In the genomic region with DNA sequence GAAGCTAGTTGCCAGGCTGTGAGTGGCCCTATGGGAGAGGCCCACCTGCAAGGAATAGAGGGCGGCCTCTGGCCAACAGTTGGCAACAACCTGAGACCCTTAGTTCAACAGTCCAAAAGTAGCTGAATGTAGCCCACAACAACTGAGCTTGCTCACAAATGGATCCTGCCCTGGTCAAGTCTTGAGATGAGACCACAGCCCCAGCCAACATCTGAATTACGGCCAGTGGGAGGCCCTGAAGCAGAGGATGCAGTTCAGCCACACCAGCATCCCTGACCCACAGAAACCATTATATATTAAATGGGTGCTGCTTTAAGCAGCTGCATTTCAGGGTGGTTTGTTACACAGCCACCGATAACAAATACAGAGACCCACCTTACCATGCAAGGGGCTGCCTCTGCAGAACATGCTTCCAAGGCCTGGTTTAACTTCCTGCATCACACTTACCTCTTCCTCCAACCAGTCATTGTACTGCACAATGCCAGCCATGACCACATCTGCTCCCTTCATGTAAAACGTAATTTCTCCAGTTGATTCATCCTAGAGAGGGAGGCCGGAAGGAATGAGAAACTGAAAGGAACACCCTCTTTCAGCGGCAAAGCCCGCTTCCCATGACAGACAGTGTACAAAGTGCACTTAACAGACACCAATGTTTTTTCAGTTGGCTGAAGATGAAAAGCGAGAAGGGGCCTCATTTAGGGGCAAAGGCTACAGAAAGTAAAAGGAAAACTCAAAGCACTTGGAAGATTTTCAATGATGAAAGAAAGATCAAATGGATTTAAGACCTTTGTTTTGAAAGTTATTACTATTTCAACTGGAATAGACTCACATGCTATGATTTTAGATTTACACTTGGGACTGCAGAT, we compare ENCODE assay signal across 1 cellular context.
TF ChIP-seq lines count a peak whose summit lies in the region.

No MANE protein-coding gene starts in this region.

TF ChIP-seq in HepG2, 621 proteins besides CTCF, POLR2A, EP300 and RAD21 (continued from another document and continues in another):
- TF ChIP-seq, protein P1, sequence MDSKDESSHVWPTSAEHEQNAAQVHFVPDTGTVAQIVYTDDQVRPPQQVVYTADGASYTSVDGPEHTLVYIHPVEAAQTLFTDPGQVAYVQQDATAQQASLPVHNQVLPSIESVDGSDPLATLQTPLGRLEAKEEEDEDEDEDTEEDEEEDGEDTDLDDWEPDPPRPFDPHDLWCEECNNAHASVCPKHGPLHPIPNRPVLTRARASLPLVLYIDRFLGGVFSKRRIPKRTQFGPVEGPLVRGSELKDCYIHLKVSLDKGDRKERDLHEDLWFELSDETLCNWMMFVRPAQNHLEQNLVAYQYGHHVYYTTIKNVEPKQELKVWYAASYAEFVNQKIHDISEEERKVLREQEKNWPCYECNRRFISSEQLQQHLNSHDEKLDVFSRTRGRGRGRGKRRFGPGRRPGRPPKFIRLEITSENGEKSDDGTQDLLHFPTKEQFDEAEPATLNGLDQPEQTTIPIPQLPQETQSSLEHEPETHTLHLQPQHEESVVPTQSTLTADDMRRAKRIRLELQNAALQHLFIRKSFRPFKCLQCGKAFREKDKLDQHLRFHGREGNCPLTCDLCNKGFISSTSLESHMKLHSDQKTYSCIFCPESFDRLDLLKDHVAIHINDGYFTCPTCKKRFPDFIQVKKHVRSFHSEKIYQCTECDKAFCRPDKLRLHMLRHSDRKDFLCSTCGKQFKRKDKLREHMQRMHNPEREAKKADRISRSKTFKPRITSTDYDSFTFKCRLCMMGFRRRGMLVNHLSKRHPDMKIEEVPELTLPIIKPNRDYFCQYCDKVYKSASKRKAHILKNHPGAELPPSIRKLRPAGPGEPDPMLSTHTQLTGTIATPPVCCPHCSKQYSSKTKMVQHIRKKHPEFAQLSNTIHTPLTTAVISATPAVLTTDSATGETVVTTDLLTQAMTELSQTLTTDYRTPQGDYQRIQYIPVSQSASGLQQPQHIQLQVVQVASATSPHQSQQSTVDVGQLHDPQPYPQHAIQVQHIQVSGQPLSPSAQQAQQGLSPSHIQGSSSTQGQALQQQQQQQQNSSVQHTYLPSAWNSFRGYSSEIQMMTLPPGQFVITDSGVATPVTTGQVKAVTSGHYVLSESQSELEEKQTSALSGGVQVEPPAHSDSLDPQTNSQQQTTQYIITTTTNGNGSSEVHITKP (CRISPR knock-in tag; IDR thresholded peaks at IDR 0.05; ENCODE audit: low read depth), result no peak
- no peak for TF ChIP-seq ZKSCAN5 (CRISPR knock-in tag; IDR thresholded peaks at IDR 0.05)
- no peak for TF ChIP-seq ZNF772 (CRISPR knock-in tag; IDR thresholded peaks at IDR 0.05)
- TF ChIP-seq, protein P2, sequence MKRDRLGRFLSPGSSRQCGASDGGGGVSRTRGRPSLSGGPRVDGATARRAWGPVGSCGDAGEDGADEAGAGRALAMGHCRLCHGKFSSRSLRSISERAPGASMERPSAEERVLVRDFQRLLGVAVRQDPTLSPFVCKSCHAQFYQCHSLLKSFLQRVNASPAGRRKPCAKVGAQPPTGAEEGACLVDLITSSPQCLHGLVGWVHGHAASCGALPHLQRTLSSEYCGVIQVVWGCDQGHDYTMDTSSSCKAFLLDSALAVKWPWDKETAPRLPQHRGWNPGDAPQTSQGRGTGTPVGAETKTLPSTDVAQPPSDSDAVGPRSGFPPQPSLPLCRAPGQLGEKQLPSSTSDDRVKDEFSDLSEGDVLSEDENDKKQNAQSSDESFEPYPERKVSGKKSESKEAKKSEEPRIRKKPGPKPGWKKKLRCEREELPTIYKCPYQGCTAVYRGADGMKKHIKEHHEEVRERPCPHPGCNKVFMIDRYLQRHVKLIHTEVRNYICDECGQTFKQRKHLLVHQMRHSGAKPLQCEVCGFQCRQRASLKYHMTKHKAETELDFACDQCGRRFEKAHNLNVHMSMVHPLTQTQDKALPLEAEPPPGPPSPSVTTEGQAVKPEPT (CRISPR knock-in tag; IDR thresholded peaks at IDR 0.05; ENCODE audit: low read depth), result no peak
- TF ChIP-seq ZBTB1 (CRISPR knock-in tag; IDR thresholded peaks at IDR 0.05; ENCODE audit: borderline replicate concordance), result no peak
- TF ChIP-seq, protein P3, sequence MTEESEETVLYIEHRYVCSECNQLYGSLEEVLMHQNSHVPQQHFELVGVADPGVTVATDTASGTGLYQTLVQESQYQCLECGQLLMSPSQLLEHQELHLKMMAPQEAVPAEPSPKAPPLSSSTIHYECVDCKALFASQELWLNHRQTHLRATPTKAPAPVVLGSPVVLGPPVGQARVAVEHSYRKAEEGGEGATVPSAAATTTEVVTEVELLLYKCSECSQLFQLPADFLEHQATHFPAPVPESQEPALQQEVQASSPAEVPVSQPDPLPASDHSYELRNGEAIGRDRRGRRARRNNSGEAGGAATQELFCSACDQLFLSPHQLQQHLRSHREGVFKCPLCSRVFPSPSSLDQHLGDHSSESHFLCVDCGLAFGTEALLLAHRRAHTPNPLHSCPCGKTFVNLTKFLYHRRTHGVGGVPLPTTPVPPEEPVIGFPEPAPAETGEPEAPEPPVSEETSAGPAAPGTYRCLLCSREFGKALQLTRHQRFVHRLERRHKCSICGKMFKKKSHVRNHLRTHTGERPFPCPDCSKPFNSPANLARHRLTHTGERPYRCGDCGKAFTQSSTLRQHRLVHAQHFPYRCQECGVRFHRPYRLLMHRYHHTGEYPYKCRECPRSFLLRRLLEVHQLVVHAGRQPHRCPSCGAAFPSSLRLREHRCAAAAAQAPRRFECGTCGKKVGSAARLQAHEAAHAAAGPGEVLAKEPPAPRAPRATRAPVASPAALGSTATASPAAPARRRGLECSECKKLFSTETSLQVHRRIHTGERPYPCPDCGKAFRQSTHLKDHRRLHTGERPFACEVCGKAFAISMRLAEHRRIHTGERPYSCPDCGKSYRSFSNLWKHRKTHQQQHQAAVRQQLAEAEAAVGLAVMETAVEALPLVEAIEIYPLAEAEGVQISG (CRISPR knock-in tag; IDR thresholded peaks at IDR 0.05), result no peak; the same call in 1 of the 2 replicates
- TF ChIP-seq, protein P4, sequence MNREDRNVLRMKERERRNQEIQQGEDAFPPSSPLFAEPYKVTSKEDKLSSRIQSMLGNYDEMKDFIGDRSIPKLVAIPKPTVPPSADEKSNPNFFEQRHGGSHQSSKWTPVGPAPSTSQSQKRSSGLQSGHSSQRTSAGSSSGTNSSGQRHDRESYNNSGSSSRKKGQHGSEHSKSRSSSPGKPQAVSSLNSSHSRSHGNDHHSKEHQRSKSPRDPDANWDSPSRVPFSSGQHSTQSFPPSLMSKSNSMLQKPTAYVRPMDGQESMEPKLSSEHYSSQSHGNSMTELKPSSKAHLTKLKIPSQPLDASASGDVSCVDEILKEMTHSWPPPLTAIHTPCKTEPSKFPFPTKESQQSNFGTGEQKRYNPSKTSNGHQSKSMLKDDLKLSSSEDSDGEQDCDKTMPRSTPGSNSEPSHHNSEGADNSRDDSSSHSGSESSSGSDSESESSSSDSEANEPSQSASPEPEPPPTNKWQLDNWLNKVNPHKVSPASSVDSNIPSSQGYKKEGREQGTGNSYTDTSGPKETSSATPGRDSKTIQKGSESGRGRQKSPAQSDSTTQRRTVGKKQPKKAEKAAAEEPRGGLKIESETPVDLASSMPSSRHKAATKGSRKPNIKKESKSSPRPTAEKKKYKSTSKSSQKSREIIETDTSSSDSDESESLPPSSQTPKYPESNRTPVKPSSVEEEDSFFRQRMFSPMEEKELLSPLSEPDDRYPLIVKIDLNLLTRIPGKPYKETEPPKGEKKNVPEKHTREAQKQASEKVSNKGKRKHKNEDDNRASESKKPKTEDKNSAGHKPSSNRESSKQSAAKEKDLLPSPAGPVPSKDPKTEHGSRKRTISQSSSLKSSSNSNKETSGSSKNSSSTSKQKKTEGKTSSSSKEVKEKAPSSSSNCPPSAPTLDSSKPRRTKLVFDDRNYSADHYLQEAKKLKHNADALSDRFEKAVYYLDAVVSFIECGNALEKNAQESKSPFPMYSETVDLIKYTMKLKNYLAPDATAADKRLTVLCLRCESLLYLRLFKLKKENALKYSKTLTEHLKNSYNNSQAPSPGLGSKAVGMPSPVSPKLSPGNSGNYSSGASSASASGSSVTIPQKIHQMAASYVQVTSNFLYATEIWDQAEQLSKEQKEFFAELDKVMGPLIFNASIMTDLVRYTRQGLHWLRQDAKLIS (CRISPR knock-in tag; IDR thresholded peaks at IDR 0.05), result no peak
- no peak for TF ChIP-seq ZNF441 (CRISPR knock-in tag; IDR thresholded peaks at IDR 0.05; ENCODE audit: borderline replicate concordance)
- peak; percentile 75; the same call in 1 of the 2 replicates for TF ChIP-seq ZNF331 (CRISPR knock-in tag; IDR thresholded peaks at IDR 0.05)
- TF ChIP-seq PHB2 (IDR thresholded peaks at IDR 0.05; ENCODE audit: partially characterized antibody), result no peak
- no peak for TF ChIP-seq ZNF3 (CRISPR knock-in tag; IDR thresholded peaks at IDR 0.05)
- TF ChIP-seq MAF1 (CRISPR knock-in tag; IDR thresholded peaks at IDR 0.05; ENCODE audit: borderline replicate concordance), result no peak
- no peak; the same call in 1 of the 2 replicates for TF ChIP-seq ZSCAN9 (CRISPR knock-in tag; IDR thresholded peaks at IDR 0.05; ENCODE audit: borderline replicate concordance)
- no peak for TF ChIP-seq YY1 (IDR thresholded peaks at IDR 0.05; ENCODE audit: insufficient read depth, insufficient replicate concordance, low read depth, low read length)
- no peak for TF ChIP-seq SRY (CRISPR knock-in tag; IDR thresholded peaks at IDR 0.05)
- no peak for TF ChIP-seq ELF4 (CRISPR knock-in tag; IDR thresholded peaks at IDR 0.05; ENCODE audit: borderline replicate concordance)
- TF ChIP-seq, protein P5, sequence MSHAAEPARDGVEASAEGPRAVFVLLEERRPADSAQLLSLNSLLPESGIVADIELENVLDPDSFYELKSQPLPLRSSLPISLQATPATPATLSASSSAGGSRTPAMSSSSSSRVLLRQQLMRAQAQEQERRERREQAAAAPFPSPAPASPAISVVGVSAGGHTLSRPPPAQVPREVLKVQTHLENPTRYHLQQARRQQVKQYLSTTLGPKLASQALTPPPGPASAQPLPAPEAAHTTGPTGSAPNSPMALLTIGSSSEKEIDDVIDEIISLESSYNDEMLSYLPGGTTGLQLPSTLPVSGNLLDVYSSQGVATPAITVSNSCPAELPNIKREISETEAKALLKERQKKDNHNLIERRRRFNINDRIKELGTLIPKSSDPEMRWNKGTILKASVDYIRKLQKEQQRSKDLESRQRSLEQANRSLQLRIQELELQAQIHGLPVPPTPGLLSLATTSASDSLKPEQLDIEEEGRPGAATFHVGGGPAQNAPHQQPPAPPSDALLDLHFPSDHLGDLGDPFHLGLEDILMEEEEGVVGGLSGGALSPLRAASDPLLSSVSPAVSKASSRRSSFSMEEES (CRISPR knock-in tag; IDR thresholded peaks at IDR 0.05), result peak; percentile 52; the same call in 1 of the 2 replicates
- TF ChIP-seq, protein P6, sequence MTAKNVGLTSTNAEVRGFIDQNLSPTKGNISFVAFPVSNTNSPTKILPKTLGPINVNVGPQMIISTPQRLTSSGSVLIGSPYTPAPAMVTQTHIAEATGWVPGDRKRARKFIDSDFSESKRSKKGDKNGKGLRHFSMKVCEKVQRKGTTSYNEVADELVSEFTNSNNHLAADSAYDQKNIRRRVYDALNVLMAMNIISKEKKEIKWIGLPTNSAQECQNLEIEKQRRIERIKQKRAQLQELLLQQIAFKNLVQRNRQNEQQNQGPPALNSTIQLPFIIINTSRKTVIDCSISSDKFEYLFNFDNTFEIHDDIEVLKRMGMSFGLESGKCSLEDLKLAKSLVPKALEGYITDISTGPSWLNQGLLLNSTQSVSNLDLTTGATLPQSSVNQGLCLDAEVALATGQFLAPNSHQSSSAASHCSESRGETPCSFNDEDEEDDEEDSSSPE (CRISPR knock-in tag; IDR thresholded peaks at IDR 0.05), result peak; percentile 66; the same call in 1 of the 2 replicates
- no peak; the same call in 1 of the 2 replicates for TF ChIP-seq TRIM24 (CRISPR knock-in tag; IDR thresholded peaks at IDR 0.05)
- TF ChIP-seq, protein P7, sequence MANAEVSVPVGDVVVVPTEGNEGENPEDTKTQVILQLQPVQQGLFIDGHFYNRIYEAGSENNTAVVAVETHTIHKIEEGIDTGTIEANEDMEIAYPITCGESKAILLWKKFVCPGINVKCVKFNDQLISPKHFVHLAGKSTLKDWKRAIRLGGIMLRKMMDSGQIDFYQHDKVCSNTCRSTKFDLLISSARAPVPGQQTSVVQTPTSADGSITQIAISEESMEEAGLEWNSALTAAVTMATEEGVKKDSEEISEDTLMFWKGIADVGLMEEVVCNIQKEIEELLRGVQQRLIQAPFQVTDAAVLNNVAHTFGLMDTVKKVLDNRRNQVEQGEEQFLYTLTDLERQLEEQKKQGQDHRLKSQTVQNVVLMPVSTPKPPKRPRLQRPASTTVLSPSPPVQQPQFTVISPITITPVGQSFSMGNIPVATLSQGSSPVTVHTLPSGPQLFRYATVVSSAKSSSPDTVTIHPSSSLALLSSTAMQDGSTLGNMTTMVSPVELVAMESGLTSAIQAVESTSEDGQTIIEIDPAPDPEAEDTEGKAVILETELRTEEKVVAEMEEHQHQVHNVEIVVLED (CRISPR knock-in tag; IDR thresholded peaks at IDR 0.05; ENCODE audit: borderline replicate concordance), result 0 out of 2 replicates have a peak, but pooled peaks have one; percentile 23
- TF ChIP-seq NFE2L1 (CRISPR knock-in tag; IDR thresholded peaks at IDR 0.05; ENCODE audit: borderline replicate concordance), result 0 out of 2 replicates have a peak, but pooled peaks have one; percentile 56
